Comparison of ENCODE assay signal across 1 cellular context in the genomic region with DNA sequence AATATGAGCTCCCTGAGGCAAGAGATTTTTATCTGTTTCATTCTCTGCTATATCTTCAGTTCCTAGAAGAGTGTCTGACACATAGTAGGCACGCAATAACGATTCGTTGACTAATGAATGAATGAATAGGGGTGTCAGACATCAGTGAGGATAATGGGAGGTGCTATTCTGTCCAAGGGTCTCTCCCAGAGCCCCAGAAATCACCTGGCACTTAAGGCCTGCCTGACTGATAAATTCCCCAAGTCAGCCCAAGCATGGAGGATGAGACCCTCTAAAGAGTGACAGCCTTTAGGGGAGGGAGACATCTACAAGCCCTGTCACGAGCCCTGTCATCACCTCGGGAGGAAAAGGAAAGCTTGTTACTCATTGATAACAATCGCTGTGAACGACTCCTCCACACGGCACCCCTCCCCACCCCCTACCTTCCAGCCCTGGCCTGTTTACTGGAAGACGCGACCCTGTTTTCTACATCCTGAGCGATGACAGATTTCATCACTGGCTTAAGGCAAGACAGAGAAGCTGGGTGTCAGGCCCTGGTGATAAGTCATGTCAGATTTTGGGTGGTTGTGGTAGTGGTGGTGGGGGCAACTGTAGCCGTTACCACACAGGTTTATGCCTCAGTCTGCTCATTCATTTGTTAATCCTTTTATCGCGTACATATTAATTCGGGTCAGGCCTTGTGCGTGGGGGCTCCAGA.
A peak's percentile ranks its signal among the peaks of the same experiment; 100 is the strongest.
TF ChIP-seq lines count a peak whose summit lies in the region.

No MANE protein-coding gene starts in this region.

TF ChIP-seq in K562, 482 proteins besides CTCF, POLR2A, EP300 and RAD21 (continued from another document and continues in another):
- TF ChIP-seq ZNF318 (IDR thresholded peaks at IDR 0.05; ENCODE audit: borderline replicate concordance in 1 of 2, low read depth in 1 of 2) (peak in 1 of 2 experiments; percentile 96; a peak in 3 of 4 replicates), TFAP4 (CRISPR knock-in tag; IDR thresholded peaks at IDR 0.05; ENCODE audit: borderline replicate concordance) (peak; percentile 79), GABPA (tag; conservative IDR thresholded peaks at IDR 0.05; ENCODE audit: low read depth) (peak; percentile 41), POLR2B (IDR thresholded peaks at IDR 0.05; ENCODE audit: low read depth, partially characterized antibody) (no peak), ZNF324 (CRISPR knock-in tag; IDR thresholded peaks at IDR 0.05) (peak; percentile 50), TAF1 (IDR thresholded peaks at IDR 0.05; ENCODE audit: control insufficient read depth, extremely low read depth, insufficient read depth, low read length, severe bottlenecking) (no peak), KDM5B (IDR thresholded peaks at IDR 0.05; ENCODE audit: insufficient replicate concordance, low read depth, low read length) (no peak), ZBTB2 (IDR thresholded peaks at IDR 0.05) (peak; percentile 82; the same call in 1 of the 2 replicates), SMARCC2 (IDR thresholded peaks at IDR 0.05; ENCODE audit: low read depth) (peak; percentile 91), ZFP91 (CRISPR knock-in tag; IDR thresholded peaks at IDR 0.05) (no peak), E2F3 (CRISPR knock-in tag; IDR thresholded peaks at IDR 0.05) (no peak), SUPT5H (IDR thresholded peaks at IDR 0.05) (no peak), ZNF398 (CRISPR knock-in tag; IDR thresholded peaks at IDR 0.05) (no peak), SFPQ (IDR thresholded peaks at IDR 0.05; ENCODE audit: low read depth, low read length) (no peak), ZNF586 (CRISPR knock-in tag; conservative IDR thresholded peaks at IDR 0.05) (0 out of 2 replicates have a peak, but pooled peaks have one; percentile 46), PPARD (CRISPR knock-in tag; IDR thresholded peaks at IDR 0.05) (no peak), PRPF4 (IDR thresholded peaks at IDR 0.05; ENCODE audit: insufficient read depth, low read depth, low read length, poor library complexity, severe bottlenecking) (no peak), WHSC1 (IDR thresholded peaks at IDR 0.05; ENCODE audit: low read length) (no peak), CREBBP (IDR thresholded peaks at IDR 0.05; ENCODE audit: low read depth, low read length) (no peak), FOXA3 (CRISPR knock-in tag; conservative IDR thresholded peaks at IDR 0.05 in 1 of 2, IDR thresholded peaks at IDR 0.05 in 1 of 2) (peak in 1 of 2 experiments; percentile 76; a peak in 2 of 4 replicates), SREBF2 (CRISPR knock-in tag; IDR thresholded peaks at IDR 0.05) (no peak), NCOA6 (IDR thresholded peaks at IDR 0.05) (0 out of 2 replicates have a peak, but pooled peaks have one; percentile 6), ZNF77 (CRISPR knock-in tag; IDR thresholded peaks at IDR 0.05) (no peak), ZNF695 (CRISPR knock-in tag; IDR thresholded peaks at IDR 0.05) (no peak)
- TF ChIP-seq, protein P1, sequence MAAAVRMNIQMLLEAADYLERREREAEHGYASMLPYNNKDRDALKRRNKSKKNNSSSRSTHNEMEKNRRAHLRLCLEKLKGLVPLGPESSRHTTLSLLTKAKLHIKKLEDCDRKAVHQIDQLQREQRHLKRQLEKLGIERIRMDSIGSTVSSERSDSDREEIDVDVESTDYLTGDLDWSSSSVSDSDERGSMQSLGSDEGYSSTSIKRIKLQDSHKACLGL (CRISPR knock-in tag; IDR thresholded peaks at IDR 0.05; ENCODE audit: borderline replicate concordance, poor library complexity, severe bottlenecking), result no peak
- TF ChIP-seq, protein P2, sequence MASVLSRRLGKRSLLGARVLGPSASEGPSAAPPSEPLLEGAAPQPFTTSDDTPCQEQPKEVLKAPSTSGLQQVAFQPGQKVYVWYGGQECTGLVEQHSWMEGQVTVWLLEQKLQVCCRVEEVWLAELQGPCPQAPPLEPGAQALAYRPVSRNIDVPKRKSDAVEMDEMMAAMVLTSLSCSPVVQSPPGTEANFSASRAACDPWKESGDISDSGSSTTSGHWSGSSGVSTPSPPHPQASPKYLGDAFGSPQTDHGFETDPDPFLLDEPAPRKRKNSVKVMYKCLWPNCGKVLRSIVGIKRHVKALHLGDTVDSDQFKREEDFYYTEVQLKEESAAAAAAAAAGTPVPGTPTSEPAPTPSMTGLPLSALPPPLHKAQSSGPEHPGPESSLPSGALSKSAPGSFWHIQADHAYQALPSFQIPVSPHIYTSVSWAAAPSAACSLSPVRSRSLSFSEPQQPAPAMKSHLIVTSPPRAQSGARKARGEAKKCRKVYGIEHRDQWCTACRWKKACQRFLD (CRISPR knock-in tag; IDR thresholded peaks at IDR 0.05), result peak; percentile 90
- TF ChIP-seq, protein P3, sequence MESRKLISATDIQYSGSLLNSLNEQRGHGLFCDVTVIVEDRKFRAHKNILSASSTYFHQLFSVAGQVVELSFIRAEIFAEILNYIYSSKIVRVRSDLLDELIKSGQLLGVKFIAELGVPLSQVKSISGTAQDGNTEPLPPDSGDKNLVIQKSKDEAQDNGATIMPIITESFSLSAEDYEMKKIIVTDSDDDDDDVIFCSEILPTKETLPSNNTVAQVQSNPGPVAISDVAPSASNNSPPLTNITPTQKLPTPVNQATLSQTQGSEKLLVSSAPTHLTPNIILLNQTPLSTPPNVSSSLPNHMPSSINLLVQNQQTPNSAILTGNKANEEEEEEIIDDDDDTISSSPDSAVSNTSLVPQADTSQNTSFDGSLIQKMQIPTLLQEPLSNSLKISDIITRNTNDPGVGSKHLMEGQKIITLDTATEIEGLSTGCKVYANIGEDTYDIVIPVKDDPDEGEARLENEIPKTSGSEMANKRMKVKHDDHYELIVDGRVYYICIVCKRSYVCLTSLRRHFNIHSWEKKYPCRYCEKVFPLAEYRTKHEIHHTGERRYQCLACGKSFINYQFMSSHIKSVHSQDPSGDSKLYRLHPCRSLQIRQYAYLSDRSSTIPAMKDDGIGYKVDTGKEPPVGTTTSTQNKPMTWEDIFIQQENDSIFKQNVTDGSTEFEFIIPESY (CRISPR knock-in tag; IDR thresholded peaks at IDR 0.05), result no peak
- TF ChIP-seq, protein P4, sequence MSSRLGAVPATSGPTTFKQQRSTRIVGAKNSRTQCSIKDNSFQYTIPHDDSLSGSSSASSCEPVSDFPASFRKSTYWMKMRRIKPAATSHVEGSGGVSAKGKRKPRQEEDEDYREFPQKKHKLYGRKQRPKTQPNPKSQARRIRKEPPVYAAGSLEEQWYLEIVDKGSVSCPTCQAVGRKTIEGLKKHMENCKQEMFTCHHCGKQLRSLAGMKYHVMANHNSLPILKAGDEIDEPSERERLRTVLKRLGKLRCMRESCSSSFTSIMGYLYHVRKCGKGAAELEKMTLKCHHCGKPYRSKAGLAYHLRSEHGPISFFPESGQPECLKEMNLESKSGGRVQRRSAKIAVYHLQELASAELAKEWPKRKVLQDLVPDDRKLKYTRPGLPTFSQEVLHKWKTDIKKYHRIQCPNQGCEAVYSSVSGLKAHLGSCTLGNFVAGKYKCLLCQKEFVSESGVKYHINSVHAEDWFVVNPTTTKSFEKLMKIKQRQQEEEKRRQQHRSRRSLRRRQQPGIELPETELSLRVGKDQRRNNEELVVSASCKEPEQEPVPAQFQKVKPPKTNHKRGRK (tag; IDR thresholded peaks at IDR 0.05), result no peak
